13 cellular contexts compared by ENCODE assay signal in the genomic region with DNA sequence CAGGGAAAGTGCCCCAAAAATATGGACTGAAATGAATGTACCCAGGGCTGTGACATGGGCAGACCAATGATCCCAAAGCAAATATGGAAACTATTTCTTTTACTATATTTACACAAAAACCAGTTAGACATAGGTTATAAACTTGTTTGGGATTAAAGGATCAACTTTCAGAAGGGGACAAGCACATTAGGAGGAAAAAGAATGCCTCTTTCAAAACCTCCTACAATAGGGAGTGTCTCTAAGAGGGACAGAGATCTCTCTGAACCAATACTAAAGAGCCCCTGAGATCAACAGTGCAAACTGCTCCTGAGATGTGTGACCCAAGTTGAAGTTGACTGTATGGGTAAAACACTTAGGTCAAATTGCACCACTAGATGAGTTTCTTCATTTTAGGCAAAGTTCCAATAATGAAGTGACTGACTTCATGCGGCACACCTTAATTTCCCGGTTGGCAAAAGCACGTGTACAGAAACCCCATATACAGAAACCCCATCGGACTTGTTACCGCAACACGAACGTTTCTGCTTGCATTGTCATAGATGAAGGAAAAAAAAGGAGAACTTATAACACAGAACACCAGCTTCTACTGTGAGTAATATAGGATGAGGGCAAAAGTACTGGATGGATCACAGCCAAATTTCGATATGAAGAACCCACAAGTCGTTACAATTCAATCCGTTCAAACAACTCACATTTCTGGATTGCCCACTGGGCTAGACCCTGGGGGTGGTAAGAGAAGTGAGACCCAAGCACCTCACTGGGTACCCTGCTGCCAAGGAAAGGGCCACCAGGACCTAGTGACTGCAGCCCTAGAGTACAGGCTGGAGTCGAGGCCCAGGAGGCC. TPM values are rescaled to one million over a fixed set of nuclear protein-coding genes. Genes with fewer than 3 reads are reported as not detected.
DNase-seq lines count a peak whose midpoint lies in the region; ATAC-seq and TF ChIP-seq lines count a peak whose summit lies in the region.
"Had no signal": no experiment of that assay in that cellular context is flagged by ENCODE, and none has a peak within 500 bp of the region (broad histone marks: within the 10 kb centered on the region; RNA-seq: fewer than 3 reads in every experiment).

No MANE protein-coding gene starts in this region.

- H3K23ac ChIP-seq in neuronal stem cell (ENCODE audit: low read depth, low read length, poor library complexity), result no peak overlapping the region

- H3K4me2 ChIP-seq in neuronal stem cell (ENCODE audit: insufficient read depth, low read length, poor library complexity, severe bottlenecking), result no peak overlapping the region

- peaks cover 4% of the 10 kb centered on the region for H3K79me1 ChIP-seq in neuronal stem cell (ENCODE audit: low read depth, low read length)

- ATAC-seq in heart right ventricle (peak in 2 of 8 donors; percentile 7 to 35), left ventricle myocardium superior (no peak), GM19467 (IDR thresholded peaks at IDR 0.05; ENCODE audit: unreplicated experiment) (no peak)

- H2AFZ ChIP-seq in neuronal stem cell (ENCODE audit: low read length), result no peak overlapping the region

- in situ Hi-C loops in HAP-1 (cut with MboI; ENCODE audit: low sequenced_read_pairs), result no loop called here

- no peak overlapping the region for H2BK15ac ChIP-seq in neuronal stem cell (ENCODE audit: low read length)

- H3K27ac ChIP-seq in heart right ventricle (peak overlapping the region in 8 of 10 donors; percentile 16 to 92 (median 58)), colonic mucosa (peak overlapping the region; percentile 87), muscle layer of colon (ENCODE audit: low read depth, low read length) (peak overlapping the region; percentile 77), uterus (peak overlapping the region; percentile 88 to 97), neuronal stem cell (replicated peaks; ENCODE audit: low read length) (no peak overlapping the region)

- no peak overlapping the region for H3K14ac ChIP-seq in neuronal stem cell (ENCODE audit: low read length)

- H3K36me3 ChIP-seq in heart right ventricle (peaks cover 0 to 14% (median 0%) of the 10 kb centered on the region in 9 donors), colonic mucosa (no peaks in the 10 kb centered on the region), muscle layer of colon (ENCODE audit: insufficient read depth, low read length) (no peaks in the 10 kb centered on the region), uterus (no peaks in the 10 kb centered on the region), neuronal stem cell (replicated peaks in 1 of 2; ENCODE audit: control insufficient read depth in 2 of 2, insufficient read depth in 2 of 2, low read length in 2 of 2) (no peaks in the 10 kb centered on the region), HAP-1 (replicated peaks) (no peaks in the 10 kb centered on the region)
- H3K36me3 ChIP-seq: MG63 had no signal

- H2BK120ac ChIP-seq in neuronal stem cell (ENCODE audit: low read depth, low read length), result no peak overlapping the region

- peaks cover 1 to 58% (median 45%) of the 10 kb centered on the region in 9 donors for H3K4me1 ChIP-seq in heart right ventricle
- peaks cover 5% of the 10 kb centered on the region for H3K4me1 ChIP-seq in colonic mucosa
- peaks cover 58% of the 10 kb centered on the region for H3K4me1 ChIP-seq in muscle layer of colon (ENCODE audit: insufficient read depth, low read length)
- H3K4me1 ChIP-seq in uterus, result peaks cover 8 to 18% of the 10 kb centered on the region in 2 donors
- H3K4me1 ChIP-seq in neuronal stem cell (ENCODE audit: control insufficient read depth in 2 of 2, insufficient read depth in 1 of 2, low read depth in 1 of 2, low read length in 2 of 2), result peaks cover 6 to 9% of the 10 kb centered on the region in 2 donors
- H3K4me1 ChIP-seq in HAP-1, result peaks cover 8% of the 10 kb centered on the region

- 52% methylated on average over 11 of the region's 11 CpGs for WGBS in heart right ventricle, 2 donors
- no CpG with 5 or more reads among the region's 11 CpGs for WGBS in neuronal stem cell (ENCODE audit: extremely low coverage in 2 of 2, insufficient read length in 2 of 2, insufficient replicate concordance in 1 of 2), 2 donors

- TF ChIP-seq POLR2A in uterus (IDR thresholded peaks at IDR 0.05), result no peak

- H3K9ac ChIP-seq in colonic mucosa (ENCODE audit: low read depth in 2 of 2, low read length in 2 of 2) (peak overlapping the region in 1 of 2 donors; percentile 83), muscle layer of colon (ENCODE audit: low read length) (peak overlapping the region; percentile 58), neuronal stem cell (ENCODE audit: low read depth, low read length, poor library complexity) (no peak overlapping the region)

- no peak overlapping the region for H2BK12ac ChIP-seq in neuronal stem cell (ENCODE audit: low read length)

- H2AK5ac ChIP-seq in neuronal stem cell (ENCODE audit: low read depth, low read length), result no peak overlapping the region

- H3K27me3 ChIP-seq in heart right ventricle (no peaks in the 10 kb centered on the region), colonic mucosa (no peaks in the 10 kb centered on the region), muscle layer of colon (ENCODE audit: control insufficient read depth in 1 of 2, insufficient read depth in 2 of 2, low read length in 2 of 2) (no peaks in the 10 kb centered on the region), uterus (no peaks in the 10 kb centered on the region), neuronal stem cell (ENCODE audit: control insufficient read depth in 3 of 3, insufficient read depth in 3 of 3, low read depth in 1 of 3, low read length in 3 of 3) (no peaks in the 10 kb centered on the region), HAP-1 (ENCODE audit: low read depth) (no peaks in the 10 kb centered on the region)
- H3K27me3 ChIP-seq: MG63 had no signal

- no peaks in the 10 kb centered on the region for H3K9me3 ChIP-seq in heart right ventricle
- H3K9me3 ChIP-seq in colonic mucosa, result no peaks in the 10 kb centered on the region
- no peaks in the 10 kb centered on the region for H3K9me3 ChIP-seq in muscle layer of colon (ENCODE audit: low read length)
- no peaks in the 10 kb centered on the region for H3K9me3 ChIP-seq in uterus
- no peaks in the 10 kb centered on the region for H3K9me3 ChIP-seq in neuronal stem cell (replicated peaks in 1 of 2; ENCODE audit: control insufficient read depth in 2 of 2, insufficient read depth in 1 of 2, low read depth in 1 of 2, low read length in 2 of 2)
- H3K9me3 ChIP-seq in HAP-1, result no peaks in the 10 kb centered on the region
- H3K9me3 ChIP-seq: MG63 had no signal

- H4K91ac ChIP-seq in neuronal stem cell (ENCODE audit: low read depth, low read length, poor library complexity), result no peak overlapping the region

- peak overlapping the region in 9 of 10 donors; percentile 12 to 59 (median 53) for H3K4me3 ChIP-seq in heart right ventricle
- no peak overlapping the region for H3K4me3 ChIP-seq in colonic mucosa
- H3K4me3 ChIP-seq in muscle layer of colon (ENCODE audit: low read depth in 1 of 2, low read length in 2 of 2), result peak overlapping the region in 1 of 2 donors; percentile 32
- H3K4me3 ChIP-seq in uterus, result peak overlapping the region; percentile 7 to 41
- no peak overlapping the region for H3K4me3 ChIP-seq in neuronal stem cell (ENCODE audit: low read length in 2 of 2)
- H3K4me3 ChIP-seq in HAP-1, result no peak overlapping the region
- H3K4me3 ChIP-seq: MG63 had no signal

- H3K18ac ChIP-seq in neuronal stem cell (ENCODE audit: low read length), result no peak overlapping the region

- DNase-seq in heart right ventricle (no peak), left ventricle myocardium superior (no peak), colonic mucosa (peak; percentile 45), uterus (no peak), neuronal stem cell (ENCODE audit: low spot score) (no peak), HAP-1 (ENCODE audit: low spot score in 2 of 2) (no peak)
- DNase-seq: activated CD4-positive, alpha-beta memory T cell treated with anti-CD3 and anti-CD28 coated beads for 36 hours; activated naive CD4-positive, alpha-beta T cell treated with anti-CD3 and anti-CD28 coated beads, Interleukin-2, amount 10 ng/mL, durations not matched to agents 7 days and 5 days; MG63; NCI-H524 treated with DMSO at 0.1 percent for 48 hours; SW 1271 had no signal

- intact Hi-C loops in heart right ventricle (cut with DNase I), result loop anchor here in 7 of 10 donors (5.0 to 10.0 kb wide), 6 partner anchors 38 to 224 kb away; no protein-coding TSS in a partner anchor
- intact Hi-C loops in left ventricle myocardium superior (cut with micrococcal nuclease), result no loop called here
- intact Hi-C loops in colonic mucosa (cut with DNase I), result no loop called here
- intact Hi-C loops in uterus (cut with DNase I; ENCODE audit: low total_unique reads), result no loop called here

- H4K8ac ChIP-seq in neuronal stem cell (ENCODE audit: low read depth, low read length), result no peak overlapping the region

- no peak for TF ChIP-seq CTCF in heart right ventricle (IDR thresholded peaks at IDR 0.05)
- TF ChIP-seq CTCF in colonic mucosa (IDR thresholded peaks at IDR 0.05), result no peak
- TF ChIP-seq CTCF in uterus (IDR thresholded peaks at IDR 0.05), result no peak

- H2BK5ac ChIP-seq in neuronal stem cell (ENCODE audit: low read length), result no peak overlapping the region

- H3K4ac ChIP-seq in neuronal stem cell (ENCODE audit: low read length), result no peak overlapping the region

RNA-seq across cellular contexts. Expression of a gene that starts 4.3 kb away (rescaled TPM):
- 100 to 1,000 TPM; 287 to 655 (median 537) TPM for total RNA-seq in heart right ventricle
- polyA plus RNA-seq in heart right ventricle, result 100 to 1,000 TPM in 1 of 2 donors, 10 to 100 TPM in 1; 38.6 to 115 TPM
- total RNA-seq in left ventricle myocardium superior, result 302 TPM
- total RNA-seq in colonic mucosa, result 100 to 1,000 TPM in 1 of 2 donors, 10 to 100 TPM in 1; 62.6 to 132 TPM
- total RNA-seq in uterus, result 100 to 1,000 TPM; 108 to 316 (median 209) TPM
- 26.6 TPM for polyA plus RNA-seq in neuronal stem cell (2013, experiment 1 of 2)
- 28.1 TPM for polyA plus RNA-seq in neuronal stem cell (2013, experiment 2 of 2)

Comparison
In these comparisons a context has a peak if more than half of its experiments do, and no peak if none do; other contexts are left out.
1. intact Hi-C loops: an anchor here in heart right ventricle (5.0 to 10.0 kb wide); none called in left ventricle myocardium superior, colonic mucosa and uterus.
2. H3K4me3 ChIP-seq: peak in heart right ventricle (9 of 10) and uterus (2 of 2); none in colonic mucosa (single experiment), neuronal stem cell (0 of 2) and HAP-1 (single experiment).